Comparison of ENCODE assay signal across 18 cellular contexts in genomic region chr3:189822726-189823125, GRCh38.
A peak's percentile ranks its signal among the peaks of the same experiment; 100 is the strongest.
DNase-seq lines count a peak whose midpoint lies in the region; ATAC-seq and TF ChIP-seq lines count a peak whose summit lies in the region.
"Had no signal": no experiment of that assay in that cellular context is flagged by ENCODE, and none has a peak within 500 bp of the region (broad histone marks: within the 10 kb centered on the region; RNA-seq: fewer than 3 reads in every experiment).

No MANE protein-coding gene starts in this region.

- CTCF ChIA-PET in RWPE1 (lab: Yijun Ruan, JAX), result interaction anchor here (0.6 kb wide), 1 partner anchor 34 kb away, joined by 10 read pairs; no protein-coding TSS in a partner anchor

- POLR2A ChIA-PET in RWPE1 (lab: Yijun Ruan, JAX; ENCODE audit: low non-redundant PET), result no interaction called here

- no peaks in the 10 kb centered on the region for H3K9me3 ChIP-seq in esophagus (ENCODE audit: control insufficient read depth in 2 of 2, insufficient read depth in 1 of 2, low read depth in 1 of 2, low read length in 1 of 2)
- H3K9me3 ChIP-seq in suprapubic skin, result no peaks in the 10 kb centered on the region
- H3K9me3 ChIP-seq: thyroid gland had no signal

- 71 to 82% methylated on average over 3 of the region's 3 CpGs for WGBS in esophagus, 2 donors
- 65% methylated on average over 3 of the region's 3 CpGs for WGBS in suprapubic skin

- DNase-seq in NCI-H82 (lab: John Stamatoyannopoulos, UW) (peak; percentile 44), NCI-H82 treated with DMSO at 0.1 percent for 48 hours (lab: John Stamatoyannopoulos, UW; ENCODE audit: unreplicated experiment) (no peak), RWPE1 (ENCODE audit: low spot score) (no peak), suprapubic skin (ENCODE audit: low spot score in 2 of 2) (no peak), D341Med (ENCODE audit: low spot score) (no peak)
- DNase-seq: activated CD4-positive, alpha-beta T cell treated with anti-CD3 and anti-CD28 coated beads, Interleukin-2, amount 50 U/mL, for 48 hours; activated naive CD8-positive, alpha-beta T cell treated with anti-CD3 and anti-CD28 coated beads for 36 hours; activated T-cell treated with anti-CD3 and anti-CD28 coated beads, Interleukin-2, amount 50 U/mL, for 24 hours; CD4-positive, alpha-beta T cell; central memory CD4-positive, alpha-beta T cell; Karpas-422; NCI-H146; NCI-H345; stimulated activated CD4-positive, alpha-beta T cell treated with anti-CD3 and anti-CD28 coated beads, Interleukin-4, amount 100 ng/mL, for 4 hours; thyroid gland had no signal

- TF ChIP-seq CTCF in RWPE1 (conservative IDR thresholded peaks at IDR 0.05; ENCODE audit: low read depth) (no peak), suprapubic skin (IDR thresholded peaks at IDR 0.05) (no peak)

- peak overlapping the region; percentile 100 for H3K27ac ChIP-seq in RWPE1
- peak overlapping the region; percentile 29 to 50 for H3K27ac ChIP-seq in esophagus (ENCODE audit: low read depth in 2 of 2, low read length in 1 of 2)
- peak overlapping the region; percentile 80 for H3K27ac ChIP-seq in suprapubic skin
- H3K27ac ChIP-seq: thyroid gland had no signal

- no peaks in the 10 kb centered on the region for H3K27me3 ChIP-seq in esophagus (ENCODE audit: control insufficient read depth in 1 of 2, insufficient read depth in 2 of 2, low read length in 2 of 2)
- H3K27me3 ChIP-seq in suprapubic skin, result no peaks in the 10 kb centered on the region
- H3K27me3 ChIP-seq: thyroid gland had no signal

- H3K36me3 ChIP-seq in esophagus (ENCODE audit: control insufficient read depth in 2 of 2, insufficient read depth in 2 of 2, low read length in 1 of 2) (no peaks in the 10 kb centered on the region), suprapubic skin (no peaks in the 10 kb centered on the region)
- H3K36me3 ChIP-seq: thyroid gland had no signal

- TF ChIP-seq EP300 in suprapubic skin (IDR thresholded peaks at IDR 0.05), result no peak

- ATAC-seq in HG02588 (IDR thresholded peaks at IDR 0.05; ENCODE audit: unreplicated experiment) (no peak), GM21619 (IDR thresholded peaks at IDR 0.05; ENCODE audit: unreplicated experiment) (no peak)

- H3K4me3 ChIP-seq in esophagus (ENCODE audit: low read depth in 1 of 2, low read length in 2 of 2), result no peak overlapping the region
- no peak overlapping the region for H3K4me3 ChIP-seq in suprapubic skin
- H3K4me3 ChIP-seq: thyroid gland had no signal

- no peak for TF ChIP-seq POLR2A in suprapubic skin (IDR thresholded peaks at IDR 0.05)

- H3K4me1 ChIP-seq in esophagus (ENCODE audit: control insufficient read depth in 2 of 2, insufficient read depth in 2 of 2, low read length in 1 of 2) (peaks cover 0 to 3% of the 10 kb centered on the region in 2 donors), suprapubic skin (peaks cover 38% of the 10 kb centered on the region)
- H3K4me1 ChIP-seq: thyroid gland had no signal

Comparison
In these comparisons a context has a peak if more than half of its experiments do, and no peak if none do; other contexts are left out.
1. H3K27ac ChIP-seq: peak in every context shown above with its lines; median percentile 100 in RWPE1; 80 in suprapubic skin; 40 in esophagus.